ENCODE assay signal across 10 cellular contexts in genomic region chr22:22802346-22802970, GRCh38.
A peak's percentile ranks its signal among the peaks of the same experiment; 100 is the strongest.
DNase-seq lines count a peak whose midpoint lies in the region; ATAC-seq and TF ChIP-seq lines count a peak whose summit lies in the region.
"Had no signal": no experiment of that assay in that cellular context is flagged by ENCODE, and none has a peak within 500 bp of the region (broad histone marks: within the 10 kb centered on the region; RNA-seq: fewer than 3 reads in every experiment).

No MANE protein-coding gene starts in this region.

- CTCF ChIA-PET in activated naive CD4-positive, alpha-beta T cell treated with anti-CD3 and anti-CD28 coated beads, Interleukin-2, amount 10 ng/mL, durations not matched to agents 7 days and 5 days (lab: Charles Lee) = interaction anchor here (0.7 to 2.4 kb wide), 21 partner anchors 8 to 172 kb away, joined by 3 to 22 read pairs (median 4); no protein-coding TSS in a partner anchor

- H3K4me3 Mint-ChIP-seq in activated naive CD4-positive, alpha-beta T cell treated with anti-CD3 and anti-CD28 coated beads, Interleukin-2, amount 10 ng/mL, durations not matched to agents 7 days and 5 days = no peak overlapping the region
- H3K4me3 Mint-ChIP-seq in chondrocyte (ENCODE audit: unreplicated experiment) = no peak overlapping the region

- peak; percentile 67 for DNase-seq in activated naive CD4-positive, alpha-beta T cell treated with anti-CD3 and anti-CD28 coated beads, Interleukin-2, amount 10 ng/mL, durations not matched to agents 7 days and 5 days
- no peak for DNase-seq in activated naive CD4-positive, alpha-beta T cell treated with anti-CD3 and anti-CD28 coated beads, Interleukin-2, amount 50 U/mL, for 72 hours (ENCODE audit: low spot score in 2 of 2)
- DNase-seq in MV-4-11 (lab: John Stamatoyannopoulos, UW) (peak; percentile 41), chondrocyte (ENCODE audit: low spot score) (no peak), ACHN (no peak), amniotic stem cell (lab: John Stamatoyannopoulos, UW) (no peak)
- DNase-seq in stimulated activated CD8-positive, alpha-beta memory T cell treated with anti-CD3 and anti-CD28 coated beads, Interleukin-4, amount 100 ng/mL, for 24 hours (ENCODE audit: low read depth) = peak; percentile 24
- DNase-seq: DMS153, transverse colon had no signal

- H3K27ac Mint-ChIP-seq in activated naive CD4-positive, alpha-beta T cell treated with anti-CD3 and anti-CD28 coated beads, Interleukin-2, amount 10 ng/mL, durations not matched to agents 7 days and 5 days = no peak overlapping the region
- H3K27ac Mint-ChIP-seq in activated naive CD4-positive, alpha-beta T cell treated with anti-CD3 and anti-CD28 coated beads, Interleukin-2, amount 50 U/mL, for 72 hours = no peak overlapping the region
- H3K27ac Mint-ChIP-seq in chondrocyte (ENCODE audit: unreplicated experiment) = no peak overlapping the region

- H3K36me3 Mint-ChIP-seq in activated naive CD4-positive, alpha-beta T cell treated with anti-CD3 and anti-CD28 coated beads, Interleukin-2, amount 10 ng/mL, durations not matched to agents 7 days and 5 days = no peaks in the 10 kb centered on the region
- H3K36me3 Mint-ChIP-seq in activated naive CD4-positive, alpha-beta T cell treated with anti-CD3 and anti-CD28 coated beads, Interleukin-2, amount 50 U/mL, for 72 hours = no peaks in the 10 kb centered on the region
- no peaks in the 10 kb centered on the region for H3K36me3 Mint-ChIP-seq in chondrocyte (ENCODE audit: low read depth)

- H3K27me3 Mint-ChIP-seq in activated naive CD4-positive, alpha-beta T cell treated with anti-CD3 and anti-CD28 coated beads, Interleukin-2, amount 10 ng/mL, durations not matched to agents 7 days and 5 days = peaks cover 63% of the 10 kb centered on the region
- H3K27me3 Mint-ChIP-seq in chondrocyte (ENCODE audit: low read depth) = peaks cover 48% of the 10 kb centered on the region

- peak; percentile 20 for TF ChIP-seq CTCF in chondrocyte (IDR thresholded peaks at IDR 0.05)

- in situ Hi-C loops in ACHN (cut with HindIII; ENCODE audit: low pct_ligation_motif_present, low pct_unique_long_range_greater_than_20kb, low sequenced_read_pairs) = no loop called here

- no peaks in the 10 kb centered on the region for H3K4me1 Mint-ChIP-seq in activated naive CD4-positive, alpha-beta T cell treated with anti-CD3 and anti-CD28 coated beads, Interleukin-2, amount 10 ng/mL, durations not matched to agents 7 days and 5 days
- no peaks in the 10 kb centered on the region for H3K4me1 Mint-ChIP-seq in chondrocyte (ENCODE audit: low read depth)

- ATAC-seq in activated naive CD4-positive, alpha-beta T cell treated with anti-CD3 and anti-CD28 coated beads, Interleukin-2, amount 50 U/mL, for 72 hours = no peak
- no peak for ATAC-seq in GM21786 (IDR thresholded peaks at IDR 0.05; ENCODE audit: unreplicated experiment)

- H3K9me3 Mint-ChIP-seq in activated naive CD4-positive, alpha-beta T cell treated with anti-CD3 and anti-CD28 coated beads, Interleukin-2, amount 10 ng/mL, durations not matched to agents 7 days and 5 days = no peaks in the 10 kb centered on the region
- H3K9me3 Mint-ChIP-seq in activated naive CD4-positive, alpha-beta T cell treated with anti-CD3 and anti-CD28 coated beads, Interleukin-2, amount 50 U/mL, for 72 hours = no peaks in the 10 kb centered on the region
- H3K9me3 Mint-ChIP-seq in chondrocyte (ENCODE audit: low read depth) = no peaks in the 10 kb centered on the region

Comparison
In these comparisons a context has a peak if more than half of its experiments do, and no peak if none do; other contexts are left out.
1. DNase-seq: peak in activated naive CD4-positive, alpha-beta T cell treated with anti-CD3 and anti-CD28 coated beads, Interleukin-2, amount 10 ng/mL, durations not matched to agents 7 days and 5 days (single experiment), MV-4-11 (single experiment) and stimulated activated CD8-positive, alpha-beta memory T cell treated with anti-CD3 and anti-CD28 coated beads, Interleukin-4, amount 100 ng/mL, for 24 hours (single experiment); none in activated naive CD4-positive, alpha-beta T cell treated with anti-CD3 and anti-CD28 coated beads, Interleukin-2, amount 50 U/mL, for 72 hours (0 of 2), chondrocyte (single experiment), ACHN (single experiment) and amniotic stem cell (single experiment).